Comparison of ENCODE assay signal across 14 cellular contexts in genomic region chr2:155218292-155218924, GRCh38.
A peak's percentile ranks its signal among the peaks of the same experiment; 100 is the strongest.
DNase-seq lines count a peak whose midpoint lies in the region; ATAC-seq and TF ChIP-seq lines count a peak whose summit lies in the region.
"Had no signal": no experiment of that assay in that cellular context is flagged by ENCODE, and none has a peak within 500 bp of the region (broad histone marks: within the 10 kb centered on the region; RNA-seq: fewer than 3 reads in every experiment).

No MANE protein-coding gene starts in this region.

- H3K4me2 ChIP-seq in GM23338: no peak overlapping the region

- H3K4me3 ChIP-seq in GM23338: no peak overlapping the region
- H3K4me3 ChIP-seq: cardiac muscle cell, gastrocnemius medialis, suprapubic skin had no signal

- no peaks in the 10 kb centered on the region for H3K79me2 ChIP-seq in GM23338 (replicated peaks; ENCODE audit: insufficient read depth)

- DNase-seq in DMS 273 (lab: John Stamatoyannopoulos, UW; ENCODE audit: unreplicated experiment) (peak; percentile 27), DMS 273 treated with DMSO at 0.1 percent for 48 hours (lab: John Stamatoyannopoulos, UW) (no peak), GM23338 (ENCODE audit: low spot score) (no peak), NCI-H2029 treated with DMSO at 0.1 percent for 48 hours (lab: John Stamatoyannopoulos, UW) (no peak)
- DNase-seq in stimulated activated CD4-positive, alpha-beta T cell treated with anti-CD3 and anti-CD28 coated beads, Interleukin-4, amount 100 ng/mL, for 24 hours: no peak
- no peak for DNase-seq in activated CD4-positive, CD25-positive, alpha-beta regulatory T cell (lab: John Stamatoyannopoulos, UW)
- DNase-seq: CD4-positive, CD25-positive, alpha-beta regulatory T cell; gastrocnemius medialis had no signal

- H3K27ac Mint-ChIP-seq in GM23338: no peak overlapping the region
- H3K27ac Mint-ChIP-seq: activated naive CD8-positive, alpha-beta T cell; CD4-positive, CD25-positive, alpha-beta regulatory T cell had no signal

- H3K27ac ChIP-seq in GM23338 (ENCODE audit: low read depth): no peak overlapping the region
- H3K27ac ChIP-seq: 22Rv1, cardiac muscle cell, gastrocnemius medialis, suprapubic skin had no signal

- no peak overlapping the region for H3K4me3 Mint-ChIP-seq in GM23338
- H3K4me3 Mint-ChIP-seq: activated naive CD8-positive, alpha-beta T cell; CD4-positive, CD25-positive, alpha-beta regulatory T cell had no signal

- peaks cover 2% of the 10 kb centered on the region for H3K27me3 Mint-ChIP-seq in GM23338 (ENCODE audit: insufficient read depth, low read depth, poor library complexity)
- H3K27me3 Mint-ChIP-seq: activated naive CD8-positive, alpha-beta T cell; CD4-positive, CD25-positive, alpha-beta regulatory T cell had no signal

- H3K9me3 Mint-ChIP-seq in GM23338: no peaks in the 10 kb centered on the region

- no peak for TF ChIP-seq CTCF in GM23338 (conservative IDR thresholded peaks at IDR 0.05; ENCODE audit: low read depth in 2 of 2)

- H3F3A ChIP-seq in GM23338 (replicated peaks; ENCODE audit: low read depth): no peaks in the 10 kb centered on the region

- 0 out of 2 replicates have a peak overlapping the region, but pooled peaks have one; percentile 0 for H2AFZ ChIP-seq in GM23338

- H3K4me1 ChIP-seq in GM23338 (ENCODE audit: insufficient read depth): no peaks in the 10 kb centered on the region
- H3K4me1 ChIP-seq: gastrocnemius medialis, suprapubic skin had no signal

- ATAC-seq in GM23338: no peak
- peak; percentile 33 for ATAC-seq in HG03280 (IDR thresholded peaks at IDR 0.05; ENCODE audit: unreplicated experiment)
- ATAC-seq in GM21423 (IDR thresholded peaks at IDR 0.05; ENCODE audit: unreplicated experiment): no peak
- ATAC-seq: gastrocnemius medialis had no signal

- no peaks in the 10 kb centered on the region for H4K20me1 ChIP-seq in GM23338 (replicated peaks; ENCODE audit: insufficient read depth)

- H3K4me1 Mint-ChIP-seq in GM23338: no peaks in the 10 kb centered on the region
- H3K4me1 Mint-ChIP-seq: CD4-positive, CD25-positive, alpha-beta regulatory T cell had no signal

- no peaks in the 10 kb centered on the region for H3K9me2 ChIP-seq in GM23338 (ENCODE audit: insufficient read depth)

- no peaks in the 10 kb centered on the region for H3K36me3 Mint-ChIP-seq in GM23338 (ENCODE audit: low read depth)
- H3K36me3 Mint-ChIP-seq: activated naive CD8-positive, alpha-beta T cell; CD4-positive, CD25-positive, alpha-beta regulatory T cell had no signal

- no peaks in the 10 kb centered on the region for H3K36me3 ChIP-seq in GM23338 (ENCODE audit: insufficient read depth)
- H3K36me3 ChIP-seq: cardiac muscle cell, gastrocnemius medialis, suprapubic skin had no signal

- no peaks in the 10 kb centered on the region for H3K27me3 ChIP-seq in GM23338 (ENCODE audit: insufficient read depth)
- H3K27me3 ChIP-seq: gastrocnemius medialis, suprapubic skin had no signal

TF ChIP-seq in GM23338, 12 proteins besides CTCF, POLR2A, EP300 and RAD21 (continues in another document):
- TF ChIP-seq, protein P1, sequence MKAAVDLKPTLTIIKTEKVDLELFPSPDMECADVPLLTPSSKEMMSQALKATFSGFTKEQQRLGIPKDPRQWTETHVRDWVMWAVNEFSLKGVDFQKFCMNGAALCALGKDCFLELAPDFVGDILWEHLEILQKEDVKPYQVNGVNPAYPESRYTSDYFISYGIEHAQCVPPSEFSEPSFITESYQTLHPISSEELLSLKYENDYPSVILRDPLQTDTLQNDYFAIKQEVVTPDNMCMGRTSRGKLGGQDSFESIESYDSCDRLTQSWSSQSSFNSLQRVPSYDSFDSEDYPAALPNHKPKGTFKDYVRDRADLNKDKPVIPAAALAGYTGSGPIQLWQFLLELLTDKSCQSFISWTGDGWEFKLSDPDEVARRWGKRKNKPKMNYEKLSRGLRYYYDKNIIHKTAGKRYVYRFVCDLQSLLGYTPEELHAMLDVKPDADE (IDR thresholded peaks at IDR 0.05): no peak
- TF ChIP-seq ZNF114 (CRISPR knock-in tag; IDR thresholded peaks at IDR 0.05) (no peak), EZH2 (IDR thresholded peaks at IDR 0.05; ENCODE audit: low read depth, unreplicated experiment) (no peak), REST (IDR thresholded peaks at IDR 0.05; ENCODE audit: unreplicated experiment) (no peak), JUNB (IDR thresholded peaks at IDR 0.05; ENCODE audit: unreplicated experiment) (no peak), POLR2AphosphoS5 (IDR thresholded peaks at IDR 0.05; ENCODE audit: low read depth) (no peak), NANOG (IDR thresholded peaks at IDR 0.05; ENCODE audit: borderline replicate concordance) (no peak)
- TF ChIP-seq, protein P2, sequence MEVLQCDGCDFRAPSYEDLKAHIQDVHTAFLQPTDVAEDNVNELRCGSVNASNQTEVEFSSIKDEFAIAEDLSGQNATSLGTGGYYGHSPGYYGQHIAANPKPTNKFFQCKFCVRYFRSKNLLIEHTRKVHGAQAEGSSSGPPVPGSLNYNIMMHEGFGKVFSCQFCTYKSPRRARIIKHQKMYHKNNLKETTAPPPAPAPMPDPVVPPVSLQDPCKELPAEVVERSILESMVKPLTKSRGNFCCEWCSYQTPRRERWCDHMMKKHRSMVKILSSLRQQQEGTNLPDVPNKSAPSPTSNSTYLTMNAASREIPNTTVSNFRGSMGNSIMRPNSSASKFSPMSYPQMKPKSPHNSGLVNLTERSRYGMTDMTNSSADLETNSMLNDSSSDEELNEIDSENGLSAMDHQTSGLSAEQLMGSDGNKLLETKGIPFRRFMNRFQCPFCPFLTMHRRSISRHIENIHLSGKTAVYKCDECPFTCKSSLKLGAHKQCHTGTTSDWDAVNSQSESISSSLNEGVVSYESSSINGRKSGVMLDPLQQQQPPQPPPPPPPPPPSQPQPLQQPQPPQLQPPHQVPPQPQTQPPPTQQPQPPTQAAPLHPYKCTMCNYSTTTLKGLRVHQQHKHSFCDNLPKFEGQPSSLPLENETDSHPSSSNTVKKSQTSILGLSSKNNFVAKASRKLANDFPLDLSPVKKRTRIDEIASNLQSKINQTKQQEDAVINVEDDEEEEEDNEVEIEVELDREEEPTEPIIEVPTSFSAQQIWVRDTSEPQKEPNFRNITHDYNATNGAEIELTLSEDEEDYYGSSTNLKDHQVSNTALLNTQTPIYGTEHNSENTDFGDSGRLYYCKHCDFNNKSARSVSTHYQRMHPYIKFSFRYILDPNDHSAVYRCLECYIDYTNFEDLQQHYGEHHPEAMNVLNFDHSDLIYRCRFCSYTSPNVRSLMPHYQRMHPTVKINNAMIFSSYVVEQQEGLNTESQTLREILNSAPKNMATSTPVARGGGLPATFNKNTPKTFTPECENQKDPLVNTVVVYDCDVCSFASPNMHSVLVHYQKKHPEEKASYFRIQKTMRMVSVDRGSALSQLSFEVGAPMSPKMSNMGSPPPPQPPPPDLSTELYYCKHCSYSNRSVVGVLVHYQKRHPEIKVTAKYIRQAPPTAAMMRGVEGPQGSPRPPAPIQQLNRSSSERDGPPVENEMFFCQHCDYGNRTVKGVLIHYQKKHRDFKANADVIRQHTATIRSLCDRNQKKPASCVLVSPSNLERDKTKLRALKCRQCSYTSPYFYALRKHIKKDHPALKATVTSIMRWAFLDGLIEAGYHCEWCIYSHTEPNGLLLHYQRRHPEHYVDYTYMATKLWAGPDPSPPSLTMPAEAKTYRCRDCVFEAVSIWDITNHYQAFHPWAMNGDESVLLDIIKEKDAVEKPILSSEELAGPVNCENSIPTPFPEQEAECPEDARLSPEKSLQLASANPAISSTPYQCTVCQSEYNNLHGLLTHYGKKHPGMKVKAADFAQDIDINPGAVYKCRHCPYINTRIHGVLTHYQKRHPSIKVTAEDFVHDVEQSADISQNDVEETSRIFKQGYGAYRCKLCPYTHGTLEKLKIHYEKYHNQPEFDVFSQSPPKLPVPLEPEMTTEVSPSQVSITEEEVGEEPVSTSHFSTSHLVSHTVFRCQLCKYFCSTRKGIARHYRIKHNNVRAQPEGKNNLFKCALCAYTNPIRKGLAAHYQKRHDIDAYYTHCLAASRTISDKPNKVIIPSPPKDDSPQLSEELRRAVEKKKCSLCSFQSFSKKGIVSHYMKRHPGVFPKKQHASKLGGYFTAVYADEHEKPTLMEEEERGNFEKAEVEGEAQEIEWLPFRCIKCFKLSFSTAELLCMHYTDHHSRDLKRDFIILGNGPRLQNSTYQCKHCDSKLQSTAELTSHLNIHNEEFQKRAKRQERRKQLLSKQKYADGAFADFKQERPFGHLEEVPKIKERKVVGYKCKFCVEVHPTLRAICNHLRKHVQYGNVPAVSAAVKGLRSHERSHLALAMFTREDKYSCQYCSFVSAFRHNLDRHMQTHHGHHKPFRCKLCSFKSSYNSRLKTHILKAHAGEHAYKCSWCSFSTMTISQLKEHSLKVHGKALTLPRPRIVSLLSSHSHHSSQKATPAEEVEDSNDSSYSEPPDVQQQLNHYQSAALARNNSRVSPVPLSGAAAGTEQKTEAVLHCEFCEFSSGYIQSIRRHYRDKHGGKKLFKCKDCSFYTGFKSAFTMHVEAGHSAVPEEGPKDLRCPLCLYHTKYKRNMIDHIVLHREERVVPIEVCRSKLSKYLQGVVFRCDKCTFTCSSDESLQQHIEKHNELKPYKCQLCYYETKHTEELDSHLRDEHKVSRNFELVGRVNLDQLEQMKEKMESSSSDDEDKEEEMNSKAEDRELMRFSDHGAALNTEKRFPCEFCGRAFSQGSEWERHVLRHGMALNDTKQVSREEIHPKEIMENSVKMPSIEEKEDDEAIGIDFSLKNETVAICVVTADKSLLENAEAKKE (CRISPR knock-in tag; IDR thresholded peaks at IDR 0.05): no peak
